26 cellular contexts compared by ENCODE assay signal in genomic region chr4:160880186-160880585, GRCh38.
"Had no signal": no experiment of that assay in that cellular context is flagged by ENCODE, and none has a peak within 500 bp of the region (broad histone marks: within the 10 kb centered on the region; RNA-seq: fewer than 3 reads in every experiment).

No MANE protein-coding gene starts in this region.

- H3K27me3 ChIP-seq: breast epithelium, colonic mucosa, esophagus squamous epithelium, right atrium auricular region, suprapubic skin, tibial artery, upper lobe of right lung had no signal

- H3K4me1 Mint-ChIP-seq: central memory CD8-positive, alpha-beta T cell; mesothelial cell of epicardium; naive thymus-derived CD4-positive, alpha-beta T cell had no signal

- H3K9me3 ChIP-seq: breast epithelium, colonic mucosa, esophagus squamous epithelium, right atrium auricular region, suprapubic skin, tibial artery, upper lobe of right lung had no signal

- H3K4me3 Mint-ChIP-seq: activated T-cell treated with anti-CD3 and anti-CD28 coated beads, Interleukin-2, amount 50 U/mL, for 72 hours; central memory CD8-positive, alpha-beta T cell; mesothelial cell of epicardium; naive thymus-derived CD4-positive, alpha-beta T cell; T-helper 2 cell treated with Interferon-gamma antibody and Interleukin-4, amounts not matched to agents 5 μg/mL and 100 μg/mL, for 36 hours had no signal

- H3K27me3 Mint-ChIP-seq: central memory CD8-positive, alpha-beta T cell; naive thymus-derived CD4-positive, alpha-beta T cell had no signal

- ATAC-seq: activated naive CD4-positive, alpha-beta T cell treated with anti-CD3 and anti-CD28 coated beads, Interleukin-2, amount 50 U/mL, for 72 hours; activated T-cell treated with anti-CD3 and anti-CD28 coated beads, Interleukin-2, amount 50 U/mL, for 72 hours; left cardiac atrium; left ventricle myocardium superior; naive thymus-derived CD4-positive, alpha-beta T cell; upper lobe of right lung had no signal

- H3K36me3 Mint-ChIP-seq: activated naive CD4-positive, alpha-beta T cell treated with anti-CD3 and anti-CD28 coated beads, Interleukin-2, amount 50 U/mL, for 72 hours; mesothelial cell of epicardium; naive thymus-derived CD4-positive, alpha-beta T cell had no signal

- H3K36me3 ChIP-seq: breast epithelium, colonic mucosa, esophagus squamous epithelium, right atrium auricular region, suprapubic skin, tibial artery, upper lobe of right lung had no signal

- H3K27ac ChIP-seq: breast epithelium, colonic mucosa, epithelial cell of prostate, esophagus squamous epithelium, right atrium auricular region, suprapubic skin, tibial artery, upper lobe of right lung had no signal

- H3K4me1 ChIP-seq: breast epithelium, colonic mucosa, esophagus squamous epithelium, right atrium auricular region, suprapubic skin, tibial artery, upper lobe of right lung had no signal

- H3K27ac Mint-ChIP-seq: activated naive CD4-positive, alpha-beta T cell treated with anti-CD3 and anti-CD28 coated beads, Interleukin-2, amount 50 U/mL, for 72 hours; activated T-cell treated with anti-CD3 and anti-CD28 coated beads, Interleukin-2, amount 50 U/mL, for 72 hours; mesothelial cell of epicardium; naive thymus-derived CD4-positive, alpha-beta T cell; T-helper 2 cell treated with Interferon-gamma antibody and Interleukin-4, amounts not matched to agents 5 μg/mL and 100 μg/mL, for 36 hours had no signal

- H3K4me2 ChIP-seq: smooth muscle cell had no signal

- DNase-seq: activated CD4-positive, alpha-beta T cell treated with anti-CD3 and anti-CD28 coated beads for 4 hours; activated CD4-positive, alpha-beta T cell treated with anti-CD3 and anti-CD28 coated beads, Interleukin-2, amount 50 U/mL, for 4 hours; activated CD4-positive, CD25-positive, alpha-beta regulatory T cell; activated naive CD4-positive, alpha-beta T cell; activated T-cell treated with anti-CD3 and anti-CD28 coated beads for 4 hours; activated T-cell treated with anti-CD3 and anti-CD28 coated beads, Interleukin-2, amount 50 U/mL, for 72 hours; colonic mucosa; effector CD8-positive, alpha-beta T cell; esophagus squamous epithelium; foreskin melanocyte; left cardiac atrium; left ventricle myocardium superior; naive thymus-derived CD4-positive, alpha-beta T cell; stimulated activated CD4-positive, alpha-beta T cell treated with anti-CD3 and anti-CD28 coated beads, Interleukin-1b, Interleukin-23, amount 100 ng/mL, for 48 hours; stimulated activated naive CD4-positive, alpha-beta T cell; tibial artery; upper lobe of right lung had no signal

- H3K4me3 ChIP-seq: breast epithelium, colonic mucosa, esophagus squamous epithelium, right atrium auricular region, smooth muscle cell, suprapubic skin, tibial artery, upper lobe of right lung had no signal
